In genomic region chr4:3481113-3481531, GRCh38 we compare ENCODE assay signal across 16 cellular contexts. TPM values are rescaled to one million over a fixed set of nuclear protein-coding genes. Genes with fewer than 3 reads are reported as not detected.
DNase-seq lines count a peak whose midpoint lies in the region; ATAC-seq and TF ChIP-seq lines count a peak whose summit lies in the region.
"Had no signal": no experiment of that assay in that cellular context is flagged by ENCODE, and none has a peak within 500 bp of the region (broad histone marks: within the 10 kb centered on the region; RNA-seq: fewer than 3 reads in every experiment).

No MANE protein-coding gene starts in this region.

- TF ChIP-seq EP300 in Ishikawa (IDR thresholded peaks at IDR 0.05; ENCODE audit: borderline replicate concordance): no peak

- no peaks in the 10 kb centered on the region for H3K79me2 ChIP-seq in neural progenitor cell (ENCODE audit: low read depth)

- peaks cover 11% of the 10 kb centered on the region for H3K27me3 Mint-ChIP-seq in neural progenitor cell (ENCODE audit: insufficient read depth, low read depth)

- H3K4me2 ChIP-seq in neural progenitor cell: peak overlapping the region; percentile 70

- no peak overlapping the region for H2AFZ ChIP-seq in neural progenitor cell (replicated peaks)

- H3K27ac Mint-ChIP-seq in neural progenitor cell: no peak overlapping the region
- H3K27ac Mint-ChIP-seq: activated CD4-positive, alpha-beta memory T cell treated with anti-CD3 and anti-CD28 coated beads, Interleukin-2, amount 10 ng/mL, durations not matched to agents 7 days and 5 days had no signal

- H3K36me3 ChIP-seq in neural progenitor cell: no peaks in the 10 kb centered on the region
- H3K36me3 ChIP-seq: colonic mucosa, lower lobe of right lung, SJCRH30, vagina had no signal

- no peaks in the 10 kb centered on the region for H3K9me3 ChIP-seq in neural progenitor cell (ENCODE audit: low read depth)
- H3K9me3 ChIP-seq: colonic mucosa, lower lobe of right lung, SJCRH30, vagina had no signal

- no peak overlapping the region for H3K9ac ChIP-seq in neural progenitor cell

- peaks cover 52% of the 10 kb centered on the region for H3K27me3 ChIP-seq in neural progenitor cell
- H3K27me3 ChIP-seq: SJCRH30, vagina had no signal

- ATAC-seq in GM21526 (IDR thresholded peaks at IDR 0.05; ENCODE audit: low FRiP score, unreplicated experiment) (no peak), GM19463 (IDR thresholded peaks at IDR 0.05; ENCODE audit: unreplicated experiment) (no peak)

- peak overlapping the region; percentile 15 to 90 for H3K27ac ChIP-seq in coronary artery
- H3K27ac ChIP-seq in neural progenitor cell: no peak overlapping the region
- H3K27ac ChIP-seq: colonic mucosa, lower lobe of right lung, SJCRH30, skin epidermis, vagina had no signal

- no peaks in the 10 kb centered on the region for H3K36me3 Mint-ChIP-seq in neural progenitor cell
- H3K36me3 Mint-ChIP-seq: CD4-positive, alpha-beta memory T cell had no signal

- TF ChIP-seq RAD21 in Ishikawa (IDR thresholded peaks at IDR 0.05; ENCODE audit: low read depth): no peak

- H3K4me3 Mint-ChIP-seq in neural progenitor cell: peak overlapping the region; percentile 28
- H3K4me3 Mint-ChIP-seq: activated CD4-positive, alpha-beta memory T cell treated with anti-CD3 and anti-CD28 coated beads, Interleukin-2, amount 10 ng/mL, durations not matched to agents 7 days and 5 days; CD4-positive, alpha-beta memory T cell had no signal

- H3K9me3 Mint-ChIP-seq in neural progenitor cell: no peaks in the 10 kb centered on the region
- H3K9me3 Mint-ChIP-seq: activated CD4-positive, alpha-beta memory T cell treated with anti-CD3 and anti-CD28 coated beads, Interleukin-2, amount 10 ng/mL, durations not matched to agents 7 days and 5 days had no signal

- TF ChIP-seq CTCF in coronary artery (IDR thresholded peaks at IDR 0.05) (no peak), neural progenitor cell (IDR thresholded peaks at IDR 0.05) (no peak)

- H3K4me1 ChIP-seq in neural progenitor cell: peaks cover 48% of the 10 kb centered on the region

- no peaks in the 10 kb centered on the region for H4K20me1 ChIP-seq in neural progenitor cell (ENCODE audit: low read depth)

- DNase-seq in NCI-H2107 treated with DMSO at 0.1 percent for 48 hours (lab: John Stamatoyannopoulos, UW; ENCODE audit: unreplicated experiment) (peak; percentile 4), NCI-H2107 (lab: John Stamatoyannopoulos, UW) (no peak), coronary artery (ENCODE audit: low spot score) (no peak), neural progenitor cell (ENCODE audit: low spot score) (peak; percentile 57), posterior vena cava (ENCODE audit: low spot score) (no peak)

- H3K4me1 Mint-ChIP-seq in neural progenitor cell: peaks cover 23% of the 10 kb centered on the region
- H3K4me1 Mint-ChIP-seq: activated CD4-positive, alpha-beta memory T cell treated with anti-CD3 and anti-CD28 coated beads, Interleukin-2, amount 10 ng/mL, durations not matched to agents 7 days and 5 days had no signal

- peaks cover 10% of the 10 kb centered on the region for H3F3A ChIP-seq in neural progenitor cell (ENCODE audit: low read depth)

- intact Hi-C loops in posterior vena cava (cut with DNase I): no loop called here

- H3K4me3 ChIP-seq in coronary artery (no peak overlapping the region), neural progenitor cell (peak overlapping the region; percentile 21)
- H3K4me3 ChIP-seq: colonic mucosa, lower lobe of right lung, SJCRH30, skin epidermis, vagina had no signal

TF ChIP-seq in Ishikawa, 13 proteins besides CTCF, POLR2A, EP300 and RAD21:
- no peak for TF ChIP-seq FOXM1 (IDR thresholded peaks at IDR 0.05; ENCODE audit: borderline replicate concordance, low read depth)
- peak; percentile 5; the same call in 1 of the 2 replicates for TF ChIP-seq MAX (IDR thresholded peaks at IDR 0.05)
- TF ChIP-seq CREB1 (IDR thresholded peaks at IDR 0.05; ENCODE audit: low read depth): no peak
- TF ChIP-seq ZBTB7A (IDR thresholded peaks at IDR 0.05; ENCODE audit: low read depth): no peak
- TF ChIP-seq YY1 (IDR thresholded peaks at IDR 0.05; ENCODE audit: low read depth): peak; percentile 22; the same call in 1 of the 2 replicates
- peak; percentile 57 for TF ChIP-seq NFIC (IDR thresholded peaks at IDR 0.05)
- no peak for TF ChIP-seq REST (IDR thresholded peaks at IDR 0.05; ENCODE audit: low read depth)
- TF ChIP-seq CEBPB (IDR thresholded peaks at IDR 0.05): no peak
- peak; percentile 56; the same call in 1 of the 2 replicates for TF ChIP-seq TCF12 (IDR thresholded peaks at IDR 0.05; ENCODE audit: low read depth)
- no peak for TF ChIP-seq USF1 (IDR thresholded peaks at IDR 0.05)
- TF ChIP-seq TEAD4 (IDR thresholded peaks at IDR 0.05): peak; percentile 62
- no peak for TF ChIP-seq EGR1 (IDR thresholded peaks at IDR 0.05)
- TF ChIP-seq TAF1 (IDR thresholded peaks at IDR 0.05; ENCODE audit: low read depth): no peak

RNA-seq across cellular contexts. Expression of gene DOK7, which starts 18.0 kb away (rescaled TPM):
- total RNA-seq in neural progenitor cell (ENCODE audit: low replicate concordance): 0.22 TPM in 1 of 2 replicates, not detected in the other
- under 1 TPM in 1 of 2 donors, not detected in 1; 0.14 TPM for total RNA-seq in posterior vena cava
- total RNA-seq: activated CD4-positive, alpha-beta memory T cell treated with anti-CD3 and anti-CD28 coated beads, Interleukin-2, amount 10 ng/mL, durations not matched to agents 7 days and 5 days; CD4-positive, alpha-beta memory T cell had no signal

RNA-seq across cellular contexts. Expression of gene HGFAC, which starts 39.4 kb away (rescaled TPM):
- total RNA-seq in neural progenitor cell (ENCODE audit: low replicate concordance): not detected in 2 replicates
- under 1 TPM in 1 of 2 donors, not detected in 1; 0.24 TPM for total RNA-seq in posterior vena cava
- total RNA-seq: activated CD4-positive, alpha-beta memory T cell treated with anti-CD3 and anti-CD28 coated beads, Interleukin-2, amount 10 ng/mL, durations not matched to agents 7 days and 5 days; esophagus mucosa; vagina had no signal

RNA-seq across cellular contexts. Expression of gene LRPAP1, which starts 51.1 kb away (rescaled TPM):
- 48.3 and 76.1 TPM in 2 replicates for total RNA-seq in neural progenitor cell (ENCODE audit: low replicate concordance)
- total RNA-seq in posterior vena cava: 100 to 1,000 TPM in 1 of 2 donors, 10 to 100 TPM in 1; 97.9 to 147 TPM

Comparison
In these comparisons a context has a peak if more than half of its experiments do, and no peak if none do; other contexts are left out.
1. DNase-seq: peak in NCI-H2107 treated with DMSO at 0.1 percent for 48 hours (single experiment) and neural progenitor cell (single experiment); none in NCI-H2107 (single experiment), coronary artery (single experiment) and posterior vena cava (single experiment).